11 cellular contexts compared by ENCODE assay signal in genomic region chr11:63508009-63508408, GRCh38. TPM values are rescaled to one million over a fixed set of nuclear protein-coding genes. Genes with fewer than 3 reads are reported as not detected.
DNase-seq lines count a peak whose midpoint lies in the region; ATAC-seq and TF ChIP-seq lines count a peak whose summit lies in the region.
"Had no signal": no experiment of that assay in that cellular context is flagged by ENCODE, and none has a peak within 500 bp of the region (broad histone marks: within the 10 kb centered on the region; RNA-seq: fewer than 3 reads in every experiment).

No MANE protein-coding gene starts in this region.

- H3K9me3 Mint-ChIP-seq in nephron progenitor cell = no peaks in the 10 kb centered on the region
- no peaks in the 10 kb centered on the region for H3K9me3 Mint-ChIP-seq in mesothelial cell of epicardium
- H3K9me3 Mint-ChIP-seq: activated B cell treated with CpG ODN at 0.5 μM for 24 hours had no signal

- no peak for ATAC-seq in HG03108 (IDR thresholded peaks at IDR 0.05; ENCODE audit: unreplicated experiment)

- no peak overlapping the region for H3K27ac Mint-ChIP-seq in nephron progenitor cell
- no peak overlapping the region for H3K27ac Mint-ChIP-seq in mesothelial cell of epicardium
- H3K27ac Mint-ChIP-seq: activated B cell treated with CpG ODN at 0.5 μM for 24 hours had no signal

- TF ChIP-seq CTCF in nephron progenitor cell (IDR thresholded peaks at IDR 0.05) (peak; percentile 27), coronary artery (IDR thresholded peaks at IDR 0.05) (no peak), mesothelial cell of epicardium (IDR thresholded peaks at IDR 0.05; ENCODE audit: unreplicated experiment) (no peak)

- no peak overlapping the region for H3K27ac ChIP-seq in coronary artery

- peak; percentile 32 for DNase-seq in NCI-H82 (lab: John Stamatoyannopoulos, UW)
- DNase-seq in NCI-H82 treated with DMSO at 0.1 percent for 48 hours (lab: John Stamatoyannopoulos, UW; ENCODE audit: unreplicated experiment) = no peak
- peak; percentile 5 for DNase-seq in NCI-H526 treated with DMSO at 0.1 percent for 48 hours (lab: John Stamatoyannopoulos, UW)
- DNase-seq in dermis blood vessel endothelial cell = peak; percentile 24
- DNase-seq in nephron progenitor cell = peak; percentile 27
- no peak for DNase-seq in coronary artery (ENCODE audit: low spot score)
- DNase-seq in mesothelial cell of epicardium (ENCODE audit: low spot score in 2 of 2, unreplicated experiment in 2 of 2) = no peak
- DNase-seq: activated B cell treated with CpG ODN at 0.5 μM for 24 hours had no signal

- H3K4me3 Mint-ChIP-seq in nephron progenitor cell (no peak overlapping the region), mesothelial cell of epicardium (no peak overlapping the region)
- H3K4me3 Mint-ChIP-seq: activated B cell treated with CpG ODN at 0.5 μM for 24 hours; CD4-positive, CD25-positive, alpha-beta regulatory T cell had no signal

- no peaks in the 10 kb centered on the region for H3K36me3 Mint-ChIP-seq in nephron progenitor cell (ENCODE audit: low read depth)
- H3K36me3 Mint-ChIP-seq in mesothelial cell of epicardium = no peaks in the 10 kb centered on the region
- H3K36me3 Mint-ChIP-seq: CD4-positive, CD25-positive, alpha-beta regulatory T cell had no signal

- H3K4me3 ChIP-seq in coronary artery = no peak overlapping the region

- H3K4me1 Mint-ChIP-seq in nephron progenitor cell = peaks cover 23% of the 10 kb centered on the region
- H3K4me1 Mint-ChIP-seq in mesothelial cell of epicardium = peaks cover 5% of the 10 kb centered on the region

- H3K27me3 Mint-ChIP-seq in nephron progenitor cell (ENCODE audit: low read depth, poor library complexity) = peaks cover 4% of the 10 kb centered on the region
- H3K27me3 Mint-ChIP-seq in mesothelial cell of epicardium (ENCODE audit: low read depth) = no peaks in the 10 kb centered on the region
- H3K27me3 Mint-ChIP-seq: CD4-positive, CD25-positive, alpha-beta regulatory T cell had no signal

RNA-seq across cellular contexts. Expression of gene LGALS12, which starts 2.1 kb away (rescaled TPM):
- total RNA-seq in dermis blood vessel endothelial cell = not detected in 2 replicates
- 0.58 to 0.89 TPM (median 0.79 TPM) in 3 replicates for total RNA-seq in mesothelial cell of epicardium
- total RNA-seq: activated B cell treated with CpG ODN at 0.5 μM for 24 hours, pulmonary artery endothelial cell had no signal

RNA-seq across cellular contexts. Expression of gene PLAAT5, which starts 17.0 kb away (rescaled TPM):
- total RNA-seq in dermis blood vessel endothelial cell (not detected in 2 replicates), mesothelial cell of epicardium (1.9 to 2.2 TPM (median 1.9 TPM) in 3 replicates)
- total RNA-seq: activated B cell treated with CpG ODN at 0.5 μM for 24 hours, pulmonary artery endothelial cell had no signal

RNA-seq across cellular contexts. Expression of gene PLAAT4, which starts 28.6 kb away (rescaled TPM):
- total RNA-seq in dermis blood vessel endothelial cell (2.3 and 10.6 TPM in 2 replicates), mesothelial cell of epicardium (1.2 to 1.9 TPM (median 1.7 TPM) in 3 replicates)

RNA-seq across cellular contexts. Expression of gene PLAAT2, which starts 55.2 kb away (rescaled TPM):
- total RNA-seq in dermis blood vessel endothelial cell (0.14 TPM in 1 of 2 replicates, not detected in the other), mesothelial cell of epicardium (not detected in 3 replicates)
- total RNA-seq: activated B cell treated with CpG ODN at 0.5 μM for 24 hours; CD4-positive, CD25-positive, alpha-beta regulatory T cell; pulmonary artery endothelial cell had no signal

Comparison
In these comparisons a context has a peak if more than half of its experiments do, and no peak if none do; other contexts are left out.
1. DNase-seq: peak in NCI-H82 (single experiment), NCI-H526 treated with DMSO at 0.1 percent for 48 hours (single experiment), dermis blood vessel endothelial cell (single experiment) and nephron progenitor cell (single experiment); none in NCI-H82 treated with DMSO at 0.1 percent for 48 hours (single experiment), coronary artery (single experiment) and mesothelial cell of epicardium (0 of 2).